8 cellular contexts compared by ENCODE assay signal in the genomic region with DNA sequence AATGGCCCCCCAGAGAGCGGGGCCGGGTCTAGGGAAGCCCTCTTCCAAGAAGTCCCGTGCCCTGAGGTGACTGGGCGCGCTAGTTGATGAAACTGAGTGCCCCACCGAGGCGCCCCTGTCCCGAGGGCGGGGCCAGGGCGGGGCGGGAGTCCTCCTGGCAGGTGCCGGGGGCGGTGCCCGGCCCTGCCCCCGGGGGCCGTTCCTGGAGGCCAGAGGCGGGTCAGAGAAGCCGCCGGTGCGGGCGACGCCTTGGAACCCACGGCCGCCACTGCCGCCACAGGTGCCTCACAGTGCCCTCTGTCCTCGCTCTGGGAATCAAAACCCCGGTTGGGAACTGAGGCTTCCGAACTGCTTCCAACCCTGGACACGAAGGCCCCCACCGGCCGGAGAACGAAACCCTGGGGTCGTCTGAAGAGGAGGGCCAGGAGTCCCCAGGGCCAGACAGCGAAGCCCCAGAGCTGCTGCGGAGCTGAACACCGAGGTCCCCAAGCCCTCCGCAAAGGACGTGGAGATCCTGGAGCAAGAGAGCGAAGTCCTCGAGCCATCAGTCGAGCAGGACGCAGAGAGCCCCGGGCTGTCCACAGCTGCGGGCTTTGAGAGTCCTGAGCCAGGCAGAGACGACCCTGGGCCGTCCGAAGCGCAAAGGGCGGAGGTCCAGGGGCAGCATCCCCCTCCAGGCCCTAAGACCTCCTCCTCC. TPM values are rescaled to one million over a fixed set of nuclear protein-coding genes. Genes with fewer than 3 reads are reported as not detected.
DNase-seq lines count a peak whose midpoint lies in the region; ATAC-seq, FAIRE-seq and TF ChIP-seq lines count a peak whose summit lies in the region.

Gene MISP3 (plus strand): TSS at position 252 of the 697 bp plus-strand sequence. CDS start 524 bp downstream, outside the sequence.

- in situ Hi-C loops in Caki2 (cut with HindIII; ENCODE audit: low pct_unique_long_range_greater_than_20kb, low sequenced_read_pairs) = no loop called here

- POLR2A ChIA-PET in RWPE1 (lab: Yijun Ruan, JAX; ENCODE audit: low non-redundant PET) = no interaction called here

- H3K4me3 Mint-ChIP-seq in stimulated activated memory B cell treated with anti-CD40 and anti-IgM and Interleukin-4, amounts not matched to agents 10 μg/mL and 1 μg/mL and 100 μg/mL, for 72 hours = peak within 1 kb of the TSS; percentile 84

- H3K27me3 Mint-ChIP-seq in stimulated activated memory B cell treated with anti-CD40 and anti-IgM and Interleukin-4, amounts not matched to agents 10 μg/mL and 1 μg/mL and 100 μg/mL, for 72 hours = no peaks in the 10 kb centered on the region

- ATAC-seq in HG02759 (IDR thresholded peaks at IDR 0.05; ENCODE audit: unreplicated experiment) (peak; percentile 20), left lobe of liver (peak; percentile 80)
- ATAC-seq in stimulated activated memory B cell treated with anti-CD40 and anti-IgM and Interleukin-4, amounts not matched to agents 10 μg/mL and 1 μg/mL and 100 μg/mL, for 72 hours = peak; percentile 40

- H3K27me3 ChIP-seq in bronchial epithelial cell (ENCODE audit: control insufficient read depth, insufficient read depth, low read length) = no peaks in the 10 kb centered on the region

- DNase-seq in Caki2 (ENCODE audit: low read depth) (peak; percentile 62), RWPE1 (ENCODE audit: low spot score) (no peak), bronchial epithelial cell (ENCODE audit: low read depth) (no peak), left lobe of liver (ENCODE audit: low spot score) (peak; percentile 92), GM19240 (ENCODE audit: insufficient read length, low spot score) (no peak), NOMO-1 treated with dmso at 0.1 percent for 144 hours (lab: John Stamatoyannopoulos, UW; ENCODE audit: unreplicated experiment) (no peak)

- no peaks in the 10 kb centered on the region for H3K9me3 Mint-ChIP-seq in stimulated activated memory B cell treated with anti-CD40 and anti-IgM and Interleukin-4, amounts not matched to agents 10 μg/mL and 1 μg/mL and 100 μg/mL, for 72 hours

- no peaks in the 10 kb centered on the region for H3K36me3 Mint-ChIP-seq in stimulated activated memory B cell treated with anti-CD40 and anti-IgM and Interleukin-4, amounts not matched to agents 10 μg/mL and 1 μg/mL and 100 μg/mL, for 72 hours

- H3K4me1 Mint-ChIP-seq in stimulated activated memory B cell treated with anti-CD40 and anti-IgM and Interleukin-4, amounts not matched to agents 10 μg/mL and 1 μg/mL and 100 μg/mL, for 72 hours = peaks cover 24% of the 10 kb centered on the region

- no peaks in the 10 kb centered on the region for H3K36me3 ChIP-seq in bronchial epithelial cell (ENCODE audit: control insufficient read depth, insufficient read depth, low read length)

- no peak for FAIRE-seq in bronchial epithelial cell (lab: Jason Lieb, UNC)

- peak within 1 kb of the TSS; percentile 85 for H3K27ac ChIP-seq in RWPE1

- H3K27ac Mint-ChIP-seq in stimulated activated memory B cell treated with anti-CD40 and anti-IgM and Interleukin-4, amounts not matched to agents 10 μg/mL and 1 μg/mL and 100 μg/mL, for 72 hours = peak within 1 kb of the TSS; percentile 73

- no peak for TF ChIP-seq CTCF in RWPE1 (conservative IDR thresholded peaks at IDR 0.05; ENCODE audit: low read depth)
- TF ChIP-seq CTCF in bronchial epithelial cell (IDR thresholded peaks at IDR 0.05; ENCODE audit: insufficient read depth, low read length, severe bottlenecking) = no peak

- CTCF ChIA-PET in RWPE1 (lab: Yijun Ruan, JAX) = interaction anchor here (0.5 to 2.7 kb wide), 18 partner anchors 8 to 238 kb away, joined by 3 to 22 read pairs (median 4); partner anchors contain the start of genes ASF1B and IL27RA

- peak within 1 kb of the TSS; percentile 58 for H3K4me3 ChIP-seq in bronchial epithelial cell (ENCODE audit: low read depth, low read length)

RNA-seq across cellular contexts. Expression of gene MISP3, which starts in this region (rescaled TPM):
- total RNA-seq in Caki2 (2014; rRNA removed; shearing (Covaris generic); ENCODE audit: low replicate concordance) = 2.5 and 2.7 TPM in 2 replicates
- 0.26 and 1.4 TPM in 2 replicates for total RNA-seq in bronchial epithelial cell
- 15.2 TPM for total RNA-seq in left lobe of liver

Comparison
In these comparisons a context has a peak if more than half of its experiments do, and no peak if none do; other contexts are left out.
1. DNase-seq: peak in Caki2 (single experiment) and left lobe of liver (single experiment); none in RWPE1 (single experiment), bronchial epithelial cell (single experiment), GM19240 (single experiment) and NOMO-1 treated with dmso at 0.1 percent for 144 hours (single experiment).
2. ATAC-seq: peak in every context shown above with its lines; median percentile 80 in left lobe of liver; 40 in stimulated activated memory B cell treated with anti-CD40 and anti-IgM and Interleukin-4, amounts not matched to agents 10 μg/mL and 1 μg/mL and 100 μg/mL, for 72 hours; 20 in HG02759.